In genomic region chr17:73415782-73416181, GRCh38 we compare ENCODE assay signal across 1 cellular context.
TF ChIP-seq lines count a peak whose summit lies in the region.

No MANE protein-coding gene starts in this region.

TF ChIP-seq in H1, 55 proteins besides CTCF, POLR2A, EP300 and RAD21:
- TF ChIP-seq BCL11A (IDR thresholded peaks at IDR 0.05; ENCODE audit: low read depth in 2 of 2, low read length in 2 of 2): no peak
- no peak for TF ChIP-seq TAF1 (IDR thresholded peaks at IDR 0.05; ENCODE audit: low read depth, low read length)
- no peak for TF ChIP-seq EZH2 (IDR thresholded peaks at IDR 0.05; ENCODE audit: low read depth, low read length, severe bottlenecking)
- TF ChIP-seq POLR2AphosphoS5 (IDR thresholded peaks at IDR 0.05; ENCODE audit: low read depth, low read length): no peak
- TF ChIP-seq ATF2 (IDR thresholded peaks at IDR 0.05; ENCODE audit: low read length): no peak
- TF ChIP-seq YY1 (IDR thresholded peaks at IDR 0.05; ENCODE audit: low read depth, low read length): no peak
- TF ChIP-seq RBBP5 (IDR thresholded peaks at IDR 0.05; ENCODE audit: borderline replicate concordance, low read depth, low read length): no peak
- no peak for TF ChIP-seq RXRA (IDR thresholded peaks at IDR 0.05; ENCODE audit: insufficient read depth, low read depth, low read length)
- no peak for TF ChIP-seq EGR1 (IDR thresholded peaks at IDR 0.05; ENCODE audit: borderline replicate concordance, low read depth, low read length)
TF ChIP-seq in H1: peak in this region for 0.
